ENCODE assay signal across 19 cellular contexts in genomic region chr11:71548120-71548519, GRCh38. TPM values are rescaled to one million over a fixed set of nuclear protein-coding genes. Genes with fewer than 3 reads are reported as not detected.
DNase-seq lines count a peak whose midpoint lies in the region; ATAC-seq and TF ChIP-seq lines count a peak whose summit lies in the region.
"Had no signal": no experiment of that assay in that cellular context is flagged by ENCODE, and none has a peak within 500 bp of the region (broad histone marks: within the 10 kb centered on the region; RNA-seq: fewer than 3 reads in every experiment).

TSS of gene KRTAP5-9 (plus strand) at chr11:71548420. CDS start at chr11:71548658, 238 bp downstream.

- no peaks in the 10 kb centered on the region for H3F3A ChIP-seq in neural progenitor cell (ENCODE audit: low read depth)

- no peak within 1 kb of the TSS for H3K4me3 ChIP-seq in BLaER1 treated with 17β-estradiol and CSF1 and Interleukin-3, amounts not matched to agents 10 nM and 100 nM
- no peak within 1 kb of the TSS for H3K4me3 ChIP-seq in neural progenitor cell

- peaks cover 10 to 23% (median 17%) of the 10 kb centered on the region in 11 experiments; a peak in 20 of 22 replicates for H3K9me3 ChIP-seq in BLaER1 treated with 17β-estradiol and CSF1 and Interleukin-3, amounts not matched to agents 10 nM and 100 nM (replicated peaks in 1 of 11)
- H3K9me3 ChIP-seq in neural progenitor cell (ENCODE audit: low read depth) = no peaks in the 10 kb centered on the region

- in situ Hi-C loops in G401 (cut with HindIII; ENCODE audit: low sequenced_read_pairs) = no loop called here

- peaks cover 0 to 6% (median 0%) of the 10 kb centered on the region in 11 experiments; a peak in 1 of 22 replicates for H3K36me3 ChIP-seq in BLaER1 treated with 17β-estradiol and CSF1 and Interleukin-3, amounts not matched to agents 10 nM and 100 nM
- no peaks in the 10 kb centered on the region for H3K36me3 ChIP-seq in neural progenitor cell

- no peak within 1 kb of the TSS for H3K9ac ChIP-seq in BLaER1 treated with 17β-estradiol and CSF1 and Interleukin-3, amounts not matched to agents 10 nM and 100 nM
- H3K9ac ChIP-seq in neural progenitor cell = no peak within 1 kb of the TSS

- no peaks in the 10 kb centered on the region for H3K36me3 Mint-ChIP-seq in endothelial cell (ENCODE audit: low read depth, unreplicated experiment)
- peaks cover 4% of the 10 kb centered on the region for H3K36me3 Mint-ChIP-seq in neural progenitor cell
- H3K36me3 Mint-ChIP-seq: CD14-positive monocyte; CD8-positive, alpha-beta memory T cell had no signal

- POLR2A ChIA-PET in RWPE1 (lab: Yijun Ruan, JAX; ENCODE audit: low non-redundant PET) = no interaction called here

- no peak for ATAC-seq in HG02970 (IDR thresholded peaks at IDR 0.05; ENCODE audit: low FRiP score, unreplicated experiment)

- H3K4me1 ChIP-seq in BLaER1 treated with 17β-estradiol and CSF1 and Interleukin-3, amounts not matched to agents 10 nM and 100 nM = peaks cover 48 to 79% (median 63%) of the 10 kb centered on the region in 10 experiments
- no peaks in the 10 kb centered on the region for H3K4me1 ChIP-seq in neural progenitor cell

- H3K4me3 Mint-ChIP-seq in endothelial cell (ENCODE audit: unreplicated experiment) = peak within 1 kb of the TSS; percentile 42
- H3K4me3 Mint-ChIP-seq in neural progenitor cell = no peak within 1 kb of the TSS
- H3K4me3 Mint-ChIP-seq: CD14-positive monocyte; CD4-positive, alpha-beta T cell; CD8-positive, alpha-beta memory T cell had no signal

- H3K27me3 Mint-ChIP-seq in endothelial cell (ENCODE audit: unreplicated experiment) = peaks cover 14% of the 10 kb centered on the region
- H3K27me3 Mint-ChIP-seq in neural progenitor cell (ENCODE audit: insufficient read depth, low read depth) = peaks cover 4% of the 10 kb centered on the region

- TF ChIP-seq CTCF in endothelial cell (IDR thresholded peaks at IDR 0.05; ENCODE audit: unreplicated experiment) = no peak
- TF ChIP-seq CTCF in neural progenitor cell (IDR thresholded peaks at IDR 0.05) = no peak
- TF ChIP-seq CTCF in RWPE1 (conservative IDR thresholded peaks at IDR 0.05; ENCODE audit: low read depth) = no peak

- no peaks in the 10 kb centered on the region for H3K79me2 ChIP-seq in neural progenitor cell (ENCODE audit: low read depth)

- H3K9me3 Mint-ChIP-seq in endothelial cell (ENCODE audit: unreplicated experiment) (no peaks in the 10 kb centered on the region), neural progenitor cell (peaks cover 8% of the 10 kb centered on the region)
- H3K9me3 Mint-ChIP-seq: CD4-positive, alpha-beta T cell had no signal

- H4K20me1 ChIP-seq in BLaER1 treated with 17β-estradiol and CSF1 and Interleukin-3, amounts not matched to agents 10 nM and 100 nM = no peaks in the 10 kb centered on the region; a peak in 1 of 22 replicates
- H4K20me1 ChIP-seq in neural progenitor cell (ENCODE audit: low read depth) = no peaks in the 10 kb centered on the region

- H3K4me2 ChIP-seq in BLaER1 treated with 17β-estradiol and CSF1 and Interleukin-3, amounts not matched to agents 10 nM and 100 nM = peak within 1 kb of the TSS; percentile 33 to 74 (median 61)
- no peak within 1 kb of the TSS for H3K4me2 ChIP-seq in neural progenitor cell

- DNase-seq in endothelial cell (ENCODE audit: low spot score) (no peak), neural progenitor cell (ENCODE audit: low spot score) (no peak), ureter (ENCODE audit: low spot score) (no peak), RWPE1 (ENCODE audit: low spot score) (no peak), G401 (ENCODE audit: low spot score) (no peak)
- DNase-seq: CD4-positive, alpha-beta T cell; CD8-positive, alpha-beta memory T cell; DMS 273 treated with DMSO at 0.1 percent for 48 hours; DMS79; EL; GF-D8; GOT3; H7; HCEC 1CT had no signal

- CTCF ChIA-PET in RWPE1 (lab: Yijun Ruan, JAX) = interaction anchor here (0.6 kb wide), 1 partner anchor 297 kb away, joined by 3 read pairs; no protein-coding TSS in a partner anchor

- peaks cover 68% of the 10 kb centered on the region for H3K4me1 Mint-ChIP-seq in endothelial cell (ENCODE audit: unreplicated experiment)
- H3K4me1 Mint-ChIP-seq in neural progenitor cell = peaks cover 24% of the 10 kb centered on the region

- H2AFZ ChIP-seq in neural progenitor cell (replicated peaks) = peak within 1 kb of the TSS; percentile 26

- no peak within 1 kb of the TSS for H3K27ac ChIP-seq in BLaER1 treated with 17β-estradiol and CSF1 and Interleukin-3, amounts not matched to agents 10 nM and 100 nM
- H3K27ac ChIP-seq in neural progenitor cell (no peak within 1 kb of the TSS), RWPE1 (no peak within 1 kb of the TSS)

- peaks cover 0 to 5% (median 0%) of the 10 kb centered on the region in 11 experiments; a peak in 1 of 22 replicates for H3K27me3 ChIP-seq in BLaER1 treated with 17β-estradiol and CSF1 and Interleukin-3, amounts not matched to agents 10 nM and 100 nM
- H3K27me3 ChIP-seq in neural progenitor cell = no peaks in the 10 kb centered on the region

- H3K27ac Mint-ChIP-seq in endothelial cell (ENCODE audit: unreplicated experiment) = peak within 1 kb of the TSS; percentile 76
- peak within 1 kb of the TSS; percentile 68 for H3K27ac Mint-ChIP-seq in neural progenitor cell
- H3K27ac Mint-ChIP-seq: CD14-positive monocyte; CD4-positive, alpha-beta T cell had no signal

RNA-seq across cellular contexts. Expression of gene KRTAP5-9, which starts in this region (rescaled TPM):
- 0.80 TPM for total RNA-seq in endothelial cell (ENCODE audit: unreplicated experiment)
- total RNA-seq in neural progenitor cell (ENCODE audit: low replicate concordance) = 0.15 TPM in 1 of 2 replicates, not detected in the other
- total RNA-seq in ureter = 10.3 TPM
- not detected in 2 replicates for total RNA-seq in G401 (2014; rRNA removed; shearing (Covaris generic))
- total RNA-seq: A172; A673; CD8-positive, alpha-beta memory T cell; H7 had no signal
